8 cellular contexts compared by ENCODE assay signal in genomic region chr9:94165592-94166236, GRCh38.
DNase-seq lines count a peak whose midpoint lies in the region; ATAC-seq and TF ChIP-seq lines count a peak whose summit lies in the region.

No MANE protein-coding gene starts in this region.

- H3K27ac Mint-ChIP-seq in activated CD4-positive, alpha-beta T cell treated with anti-CD3 and anti-CD28 coated beads, Interleukin-2, amount 10 ng/mL, durations not matched to agents 24 days and 14 days: peak overlapping the region; percentile 81

- intact Hi-C loops in activated CD4-positive, alpha-beta T cell treated with anti-CD3 and anti-CD28 coated beads, Interleukin-2, amount 10 ng/mL, durations not matched to agents 24 days and 14 days (cut with micrococcal nuclease): loop anchor here (1.0 to 5.0 kb wide), 8 partner anchors 14 to 1873 kb away; partner anchors contain the start of genes AOPEP, FAM120A, FAM120AOS and IARS1
- intact Hi-C loops in left colon (cut with DNase I, micrococcal nuclease): no loop called here

- H3K4me1 Mint-ChIP-seq in activated CD4-positive, alpha-beta T cell treated with anti-CD3 and anti-CD28 coated beads, Interleukin-2, amount 10 ng/mL, durations not matched to agents 24 days and 14 days: peaks cover 35% of the 10 kb centered on the region

- H3K36me3 Mint-ChIP-seq in activated CD4-positive, alpha-beta T cell treated with anti-CD3 and anti-CD28 coated beads, Interleukin-2, amount 10 ng/mL, durations not matched to agents 24 days and 14 days (ENCODE audit: low read depth): peaks cover 11% of the 10 kb centered on the region

- ATAC-seq in GM19328 (IDR thresholded peaks at IDR 0.05; ENCODE audit: unreplicated experiment) (peak; percentile 87), HG03469 (IDR thresholded peaks at IDR 0.05; ENCODE audit: unreplicated experiment) (peak; percentile 82), left colon (peak; percentile 86)

- peak overlapping the region; percentile 88 to 100 for H3K27ac ChIP-seq in coronary artery

- H3K4me3 Mint-ChIP-seq in activated CD4-positive, alpha-beta T cell treated with anti-CD3 and anti-CD28 coated beads, Interleukin-2, amount 10 ng/mL, durations not matched to agents 24 days and 14 days: peak overlapping the region; percentile 81

- H3K27me3 Mint-ChIP-seq in activated CD4-positive, alpha-beta T cell treated with anti-CD3 and anti-CD28 coated beads, Interleukin-2, amount 10 ng/mL, durations not matched to agents 24 days and 14 days: no peaks in the 10 kb centered on the region

- H3K4me3 ChIP-seq in coronary artery: peak overlapping the region; percentile 96

- no peaks in the 10 kb centered on the region for H3K9me3 Mint-ChIP-seq in activated CD4-positive, alpha-beta T cell treated with anti-CD3 and anti-CD28 coated beads, Interleukin-2, amount 10 ng/mL, durations not matched to agents 24 days and 14 days

- no peak for TF ChIP-seq CTCF in coronary artery (IDR thresholded peaks at IDR 0.05)

- DNase-seq in Ammon's horn (ENCODE audit: low spot score): peak; percentile 100
- peak; percentile 90 to 95 for DNase-seq in NCI-H526 (lab: John Stamatoyannopoulos, UW)
- DNase-seq in activated CD4-positive, alpha-beta T cell treated with anti-CD3 and anti-CD28 coated beads, Interleukin-2, amount 10 ng/mL, durations not matched to agents 24 days and 14 days: peak; percentile 99
- DNase-seq in coronary artery (ENCODE audit: low spot score): peak; percentile 99
- peak; percentile 97 to 99 for DNase-seq in left colon
- peak; percentile 90 to 93 for DNase-seq in stimulated activated CD4-positive, alpha-beta T cell treated with anti-CD3 and anti-CD28 coated beads, Interleukin-1b, Interleukin-23, amount 100 ng/mL, for 4 hours (ENCODE audit: low read depth in 2 of 2)

Comparison
In these comparisons a context has a peak if more than half of its experiments do, and no peak if none do; other contexts are left out.
1. Peak in every context shown above with its lines: DNase-seq, ATAC-seq, H3K4me3 ChIP-seq and H3K27ac ChIP-seq.